21 cellular contexts compared by ENCODE assay signal in genomic region chr14:99179506-99179905, GRCh38.
DNase-seq lines count a peak whose midpoint lies in the region; ATAC-seq and TF ChIP-seq lines count a peak whose summit lies in the region.
"Had no signal": no experiment of that assay in that cellular context is flagged by ENCODE, and none has a peak within 500 bp of the region (broad histone marks: within the 10 kb centered on the region; RNA-seq: fewer than 3 reads in every experiment).

No MANE protein-coding gene starts in this region.

- peaks cover 55% of the 10 kb centered on the region for H3K4me1 Mint-ChIP-seq in T-helper 2 cell treated with Interferon-gamma antibody and Interleukin-4, amounts not matched to agents 5 μg/mL and 100 μg/mL, for 36 hours (ENCODE audit: low read depth)
- H3K4me1 Mint-ChIP-seq in CD4-positive, CD25-positive, alpha-beta regulatory T cell = peaks cover 40 to 68% (median 55%) of the 10 kb centered on the region in 4 donors
- H3K4me1 Mint-ChIP-seq in activated CD8-positive, alpha-beta T cell treated with anti-CD3 and anti-CD28 coated beads, Interleukin-2, amount 10 ng/mL, durations not matched to agents 7 days and 5 days (ENCODE audit: low read depth) = peaks cover 75% of the 10 kb centered on the region
- H3K4me1 Mint-ChIP-seq in immature natural killer cell (peaks cover 66 to 75% of the 10 kb centered on the region in 2 donors), MCF 10A (ENCODE audit: insufficient read depth, unreplicated experiment) (peaks cover 6% of the 10 kb centered on the region)
- H3K4me1 Mint-ChIP-seq: activated B cell treated with CpG ODN at 0.5 μM for 24 hours had no signal

- ATAC-seq in CD4-positive, CD25-positive, alpha-beta regulatory T cell (ENCODE audit: low read depth in 2 of 2) = no peak
- no peak for ATAC-seq in activated CD8-positive, alpha-beta T cell treated with anti-CD3 and anti-CD28 coated beads, Interleukin-2, amount 10 ng/mL, durations not matched to agents 7 days and 5 days

- intact Hi-C loops in MCF 10A (cut with micrococcal nuclease) = no loop called here

- no peak for DNase-seq in T-helper 2 cell treated with Interferon-gamma antibody and Interleukin-4, amounts not matched to agents 5 μg/mL and 100 μg/mL, for 36 hours (ENCODE audit: low spot score)
- DNase-seq in T-helper 2 cell = no peak
- no peak for DNase-seq in CD4-positive, CD25-positive, alpha-beta regulatory T cell
- no peak for DNase-seq in activated CD8-positive, alpha-beta T cell treated with anti-CD3 and anti-CD28 coated beads, Interleukin-2, amount 10 ng/mL, durations not matched to agents 7 days and 5 days
- DNase-seq in immature natural killer cell = no peak
- no peak for DNase-seq in ecto neural progenitor cell (ENCODE audit: low spot score)
- no peak for DNase-seq in NCI-H187 (lab: John Stamatoyannopoulos, UW)
- no peak for DNase-seq in MCF 10A (ENCODE audit: unreplicated experiment)
- DNase-seq: 8988T; activated B cell treated with CpG ODN at 0.5 μM for 24 hours; HCEC 1CT; NCI-H1436 treated with DMSO at 0.1 percent for 48 hours; NCI-H2171 treated with DMSO at 0.1 percent for 48 hours; NCI-H524 treated with DMSO at 0.1 percent for 48 hours; spleen; stimulated activated CD4-positive, alpha-beta T cell treated with anti-CD3 and anti-CD28 coated beads, Interleukin-4, amount 100 ng/mL, for 1 hour; T-helper 9 cell; trophoblast cell had no signal

- peaks cover 80% of the 10 kb centered on the region for H3K36me3 ChIP-seq in CD4-positive, CD25-positive, alpha-beta regulatory T cell (ENCODE audit: control insufficient read depth, insufficient read depth, low read length)
- H3K36me3 ChIP-seq: SJSA1 had no signal

- H3K9me3 ChIP-seq in CD4-positive, CD25-positive, alpha-beta regulatory T cell (ENCODE audit: control insufficient read depth in 2 of 2, low read length in 2 of 2) = peaks cover 0 to 3% of the 10 kb centered on the region in 2 experiments
- H3K9me3 ChIP-seq: Peyer's patch, SJSA1 had no signal

- no peaks in the 10 kb centered on the region for H3K27me3 Mint-ChIP-seq in T-helper 2 cell treated with Interferon-gamma antibody and Interleukin-4, amounts not matched to agents 5 μg/mL and 100 μg/mL, for 36 hours (ENCODE audit: low read depth)
- no peaks in the 10 kb centered on the region for H3K27me3 Mint-ChIP-seq in CD4-positive, CD25-positive, alpha-beta regulatory T cell
- no peaks in the 10 kb centered on the region for H3K27me3 Mint-ChIP-seq in activated CD8-positive, alpha-beta T cell treated with anti-CD3 and anti-CD28 coated beads, Interleukin-2, amount 10 ng/mL, durations not matched to agents 7 days and 5 days (ENCODE audit: low read depth)
- H3K27me3 Mint-ChIP-seq in immature natural killer cell (ENCODE audit: low read depth in 3 of 3) = peaks cover 0 to 5% (median 0%) of the 10 kb centered on the region in 3 donors
- H3K27me3 Mint-ChIP-seq in MCF 10A (ENCODE audit: insufficient read depth, unreplicated experiment) = no peaks in the 10 kb centered on the region
- H3K27me3 Mint-ChIP-seq: activated B cell treated with CpG ODN at 0.5 μM for 24 hours had no signal

- CTCF ChIA-PET in activated CD8-positive, alpha-beta T cell treated with anti-CD3 and anti-CD28 coated beads, Interleukin-2, amount 10 ng/mL, durations not matched to agents 7 days and 5 days (lab: Charles Lee) = interaction anchor here (1.3 to 1.8 kb wide), 5 partner anchors 9 to 1007 kb away, joined by 4 to 12 read pairs (median 5); no protein-coding TSS in a partner anchor
- CTCF ChIA-PET in MCF 10A (lab: Yijun Ruan, JAX) = interaction anchor here (1.3 kb wide), 1 partner anchor 87 kb away, joined by 4 read pairs; no protein-coding TSS in a partner anchor

- POLR2A ChIA-PET in activated CD8-positive, alpha-beta T cell treated with anti-CD3 and anti-CD28 coated beads, Interleukin-2, amount 10 ng/mL, durations not matched to agents 7 days and 5 days (lab: Charles Lee) = interaction anchor here (1.1 kb wide), 1 partner anchor 10 kb away, joined by 4 read pairs; no protein-coding TSS in a partner anchor
- POLR2A ChIA-PET in MCF 10A (lab: Yijun Ruan, JAX) = no interaction called here

- peak overlapping the region; percentile 85 for H3K27ac Mint-ChIP-seq in T-helper 2 cell treated with Interferon-gamma antibody and Interleukin-4, amounts not matched to agents 5 μg/mL and 100 μg/mL, for 36 hours
- peak overlapping the region; percentile 88 to 96 (median 90) for H3K27ac Mint-ChIP-seq in CD4-positive, CD25-positive, alpha-beta regulatory T cell
- peak overlapping the region; percentile 89 for H3K27ac Mint-ChIP-seq in activated CD8-positive, alpha-beta T cell treated with anti-CD3 and anti-CD28 coated beads, Interleukin-2, amount 10 ng/mL, durations not matched to agents 7 days and 5 days
- H3K27ac Mint-ChIP-seq in immature natural killer cell (peak overlapping the region in 5 of 6 donors; percentile 12 to 41 (median 34)), MCF 10A (ENCODE audit: low read depth, unreplicated experiment) (no peak overlapping the region)
- H3K27ac Mint-ChIP-seq: activated B cell treated with CpG ODN at 0.5 μM for 24 hours had no signal

- no peaks in the 10 kb centered on the region for H3K27me3 ChIP-seq in CD4-positive, CD25-positive, alpha-beta regulatory T cell (ENCODE audit: control insufficient read depth, insufficient read depth, low read length)
- H3K27me3 ChIP-seq: Peyer's patch, SJSA1, spleen had no signal

- no peaks in the 10 kb centered on the region for H3K9me3 Mint-ChIP-seq in T-helper 2 cell treated with Interferon-gamma antibody and Interleukin-4, amounts not matched to agents 5 μg/mL and 100 μg/mL, for 36 hours
- H3K9me3 Mint-ChIP-seq in CD4-positive, CD25-positive, alpha-beta regulatory T cell = no peaks in the 10 kb centered on the region
- H3K9me3 Mint-ChIP-seq in activated CD8-positive, alpha-beta T cell treated with anti-CD3 and anti-CD28 coated beads, Interleukin-2, amount 10 ng/mL, durations not matched to agents 7 days and 5 days (ENCODE audit: insufficient read depth) = no peaks in the 10 kb centered on the region
- H3K9me3 Mint-ChIP-seq in immature natural killer cell = no peaks in the 10 kb centered on the region
- H3K9me3 Mint-ChIP-seq in MCF 10A (ENCODE audit: unreplicated experiment) = no peaks in the 10 kb centered on the region
- H3K9me3 Mint-ChIP-seq: activated B cell treated with CpG ODN at 0.5 μM for 24 hours had no signal

- H3K27ac ChIP-seq in CD4-positive, CD25-positive, alpha-beta regulatory T cell (ENCODE audit: insufficient read depth, low read length, poor library complexity, severe bottlenecking) = peak overlapping the region; percentile 63
- H3K27ac ChIP-seq: coronary artery, SJSA1 had no signal

- TF ChIP-seq CTCF in MCF 10A (IDR thresholded peaks at IDR 0.05; ENCODE audit: unreplicated experiment) = no peak

- H3K4me3 ChIP-seq in CD4-positive, CD25-positive, alpha-beta regulatory T cell (ENCODE audit: low read depth, low read length) = no peak overlapping the region
- H3K4me3 ChIP-seq: coronary artery, Peyer's patch, SJSA1, spleen had no signal

- peaks cover 67% of the 10 kb centered on the region for H3K4me1 ChIP-seq in CD4-positive, CD25-positive, alpha-beta regulatory T cell (ENCODE audit: control insufficient read depth, insufficient read depth, low read length, poor library complexity, severe bottlenecking)
- H3K4me1 ChIP-seq: SJSA1 had no signal

- H3K4me3 Mint-ChIP-seq in T-helper 2 cell treated with Interferon-gamma antibody and Interleukin-4, amounts not matched to agents 5 μg/mL and 100 μg/mL, for 36 hours = peak overlapping the region; percentile 37
- H3K4me3 Mint-ChIP-seq in CD4-positive, CD25-positive, alpha-beta regulatory T cell = peak overlapping the region; percentile 23 to 78 (median 54)
- H3K4me3 Mint-ChIP-seq in activated CD8-positive, alpha-beta T cell treated with anti-CD3 and anti-CD28 coated beads, Interleukin-2, amount 10 ng/mL, durations not matched to agents 7 days and 5 days = peak overlapping the region; percentile 44
- no peak overlapping the region for H3K4me3 Mint-ChIP-seq in immature natural killer cell
- H3K4me3 Mint-ChIP-seq in MCF 10A (ENCODE audit: unreplicated experiment) = no peak overlapping the region
- H3K4me3 Mint-ChIP-seq: activated B cell treated with CpG ODN at 0.5 μM for 24 hours had no signal

- no TSS peak for BruUV-seq in MCF 10A (replicated peaks; lab: Mats Ljungman, UMichigan)

- H3K36me3 Mint-ChIP-seq in T-helper 2 cell treated with Interferon-gamma antibody and Interleukin-4, amounts not matched to agents 5 μg/mL and 100 μg/mL, for 36 hours (ENCODE audit: low read depth) = peaks cover 46% of the 10 kb centered on the region
- peaks cover 55% of the 10 kb centered on the region for H3K36me3 Mint-ChIP-seq in CD4-positive, CD25-positive, alpha-beta regulatory T cell
- peaks cover 74% of the 10 kb centered on the region for H3K36me3 Mint-ChIP-seq in activated CD8-positive, alpha-beta T cell treated with anti-CD3 and anti-CD28 coated beads, Interleukin-2, amount 10 ng/mL, durations not matched to agents 7 days and 5 days (ENCODE audit: low read depth)
- H3K36me3 Mint-ChIP-seq in immature natural killer cell = peaks cover 0 to 6% (median 0%) of the 10 kb centered on the region in 3 donors
- no peaks in the 10 kb centered on the region for H3K36me3 Mint-ChIP-seq in MCF 10A (ENCODE audit: insufficient read depth, unreplicated experiment)

Comparison
In these comparisons a context has a peak if more than half of its experiments do, and no peak if none do; other contexts are left out.
1. H3K4me3 Mint-ChIP-seq: peak in T-helper 2 cell treated with Interferon-gamma antibody and Interleukin-4, amounts not matched to agents 5 μg/mL and 100 μg/mL, for 36 hours (single experiment), CD4-positive, CD25-positive, alpha-beta regulatory T cell (4 of 4) and activated CD8-positive, alpha-beta T cell treated with anti-CD3 and anti-CD28 coated beads, Interleukin-2, amount 10 ng/mL, durations not matched to agents 7 days and 5 days (single experiment); none in immature natural killer cell (0 of 5) and MCF 10A (single experiment).